In the genomic region with DNA sequence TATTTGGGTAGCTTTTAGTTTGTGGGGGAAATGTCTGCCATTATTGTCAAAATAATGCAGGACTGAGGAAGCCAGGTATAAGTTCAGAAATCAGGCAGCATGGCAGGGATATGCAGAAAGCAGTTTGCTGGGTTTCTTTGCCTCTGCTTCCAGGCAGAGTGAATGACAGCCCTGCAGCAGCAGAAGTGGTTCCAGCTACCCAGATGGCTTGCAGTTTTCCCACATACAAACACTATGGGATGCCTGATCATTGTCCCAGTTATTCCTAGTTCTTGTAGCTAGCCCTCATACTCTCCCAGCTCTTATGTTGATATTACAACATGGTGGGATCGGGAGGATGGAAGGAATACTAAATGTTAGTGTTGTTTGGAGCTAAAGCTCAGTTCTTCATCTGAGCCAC, we compare ENCODE assay signal across 1 cellular context.
TF ChIP-seq lines count a peak whose summit lies in the region.

No MANE protein-coding gene starts in this region.

TF ChIP-seq in IMR-90, 13 proteins besides CTCF, POLR2A, EP300 and RAD21:
- no peak for TF ChIP-seq MAFK (IDR thresholded peaks at IDR 0.05; ENCODE audit: low read depth, low read length)
- TF ChIP-seq, protein P1, sequence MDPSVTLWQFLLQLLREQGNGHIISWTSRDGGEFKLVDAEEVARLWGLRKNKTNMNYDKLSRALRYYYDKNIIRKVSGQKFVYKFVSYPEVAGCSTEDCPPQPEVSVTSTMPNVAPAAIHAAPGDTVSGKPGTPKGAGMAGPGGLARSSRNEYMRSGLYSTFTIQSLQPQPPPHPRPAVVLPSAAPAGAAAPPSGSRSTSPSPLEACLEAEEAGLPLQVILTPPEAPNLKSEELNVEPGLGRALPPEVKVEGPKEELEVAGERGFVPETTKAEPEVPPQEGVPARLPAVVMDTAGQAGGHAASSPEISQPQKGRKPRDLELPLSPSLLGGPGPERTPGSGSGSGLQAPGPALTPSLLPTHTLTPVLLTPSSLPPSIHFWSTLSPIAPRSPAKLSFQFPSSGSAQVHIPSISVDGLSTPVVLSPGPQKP (IDR thresholded peaks at IDR 0.05; ENCODE audit: borderline replicate concordance, low read depth, low read length), result no peak
- TF ChIP-seq RFX5 (IDR thresholded peaks at IDR 0.05; ENCODE audit: low read depth, low read length), result no peak
- TF ChIP-seq MXI1 (IDR thresholded peaks at IDR 0.05; ENCODE audit: borderline replicate concordance, low read depth, low read length), result no peak
- no peak for TF ChIP-seq SMC3 (IDR thresholded peaks at IDR 0.05; ENCODE audit: low read depth, low read length)
- TF ChIP-seq, protein P2, sequence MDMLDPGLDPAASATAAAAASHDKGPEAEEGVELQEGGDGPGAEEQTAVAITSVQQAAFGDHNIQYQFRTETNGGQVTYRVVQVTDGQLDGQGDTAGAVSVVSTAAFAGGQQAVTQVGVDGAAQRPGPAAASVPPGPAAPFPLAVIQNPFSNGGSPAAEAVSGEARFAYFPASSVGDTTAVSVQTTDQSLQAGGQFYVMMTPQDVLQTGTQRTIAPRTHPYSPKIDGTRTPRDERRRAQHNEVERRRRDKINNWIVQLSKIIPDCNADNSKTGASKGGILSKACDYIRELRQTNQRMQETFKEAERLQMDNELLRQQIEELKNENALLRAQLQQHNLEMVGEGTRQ (IDR thresholded peaks at IDR 0.05; ENCODE audit: low read depth, low read length), result no peak
- no peak for TF ChIP-seq CHD1 (IDR thresholded peaks at IDR 0.05; ENCODE audit: low read depth, low read length)
